Comparison of ENCODE assay signal across 19 cellular contexts in the genomic region with DNA sequence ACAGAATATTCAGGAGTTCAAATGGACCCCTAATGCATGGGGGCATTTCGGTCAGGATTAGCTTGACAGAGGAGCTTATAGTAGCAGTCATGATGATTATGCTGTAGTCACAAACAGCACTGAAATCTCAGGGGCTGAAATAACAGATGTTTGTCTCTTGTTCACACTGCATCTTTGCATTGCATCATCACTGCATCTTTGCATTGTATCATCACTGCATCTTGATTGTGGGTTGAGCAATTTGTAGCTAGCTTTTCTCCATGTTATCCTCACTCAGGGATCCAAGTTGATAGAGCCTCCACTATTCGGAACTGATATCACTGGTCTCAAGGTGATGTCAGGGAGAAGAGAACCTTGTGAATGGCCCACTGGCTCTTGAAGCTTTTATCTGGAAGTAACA.
"Had no signal": no experiment of that assay in that cellular context is flagged by ENCODE, and none has a peak within 500 bp of the region (broad histone marks: within the 10 kb centered on the region; RNA-seq: fewer than 3 reads in every experiment).

No MANE protein-coding gene starts in this region.

- H3K9me3 Mint-ChIP-seq: activated T-cell treated with anti-CD3 and anti-CD28 coated beads, Interleukin-2, amount 50 U/mL, for 72 hours; dendritic cell treated with granulocyte-macrophage colony-stimulating factor and Interleukin-4, amounts not matched to agents 40 ng/mL and 50 ng/mL, for 4 days; stimulated activated effector memory CD8-positive, alpha-beta T cell treated with anti-CD3 and anti-CD28 coated beads, Interleukin-12 subunit alpha, Interleukin-12 subunit beta, amount 100 ng/mL, for 72 hours had no signal

- H3K4me3 Mint-ChIP-seq: activated T-cell treated with anti-CD3 and anti-CD28 coated beads, Interleukin-2, amount 50 U/mL, for 72 hours; dendritic cell treated with granulocyte-macrophage colony-stimulating factor and Interleukin-4, amounts not matched to agents 40 ng/mL and 50 ng/mL, for 4 days; nephron progenitor cell; stimulated activated effector memory CD8-positive, alpha-beta T cell treated with anti-CD3 and anti-CD28 coated beads, Interleukin-12 subunit alpha, Interleukin-12 subunit beta, amount 100 ng/mL, for 72 hours had no signal

- FAIRE-seq: astrocyte, endothelial cell of umbilical vein, islet of Langerhans had no signal

- H3K27ac Mint-ChIP-seq: activated T-cell treated with anti-CD3 and anti-CD28 coated beads, Interleukin-2, amount 50 U/mL, for 72 hours; dendritic cell treated with granulocyte-macrophage colony-stimulating factor and Interleukin-4, amounts not matched to agents 40 ng/mL and 50 ng/mL, for 4 days; stimulated activated effector memory CD8-positive, alpha-beta T cell treated with anti-CD3 and anti-CD28 coated beads, Interleukin-12 subunit alpha, Interleukin-12 subunit beta, amount 100 ng/mL, for 72 hours had no signal

- H3K36me3 Mint-ChIP-seq: stimulated activated effector memory CD8-positive, alpha-beta T cell treated with anti-CD3 and anti-CD28 coated beads, Interleukin-12 subunit alpha, Interleukin-12 subunit beta, amount 100 ng/mL, for 72 hours had no signal

- DNase-seq: activated CD4-positive, alpha-beta T cell treated with anti-CD3 and anti-CD28 coated beads for 1 hour; activated effector memory CD4-positive, alpha-beta T cell treated with anti-CD3 and anti-CD28 coated beads, Interleukin-2, amount 50 U/mL, for 16 hours; activated naive CD4-positive, alpha-beta T cell treated with anti-CD3 and anti-CD28 coated beads, Interleukin-2, amount 50 U/mL, for 16 hours; activated T-cell treated with anti-CD3 and anti-CD28 coated beads, Interleukin-2, amount 50 U/mL, for 72 hours; effector memory CD4-positive, alpha-beta T cell; midbrain; nephron progenitor cell; nucleus accumbens; stimulated activated CD4-positive, alpha-beta T cell treated with anti-CD3 and anti-CD28 coated beads, Interleukin-4, amount 100 ng/mL, for 24 hours; stomach; T-helper 2 cell; WERI-Rb-1 had no signal

- H3K36me3 ChIP-seq: stomach, vagina, WERI-Rb-1 had no signal

- H3K9me3 ChIP-seq: stomach, vagina had no signal

- H3K4me3 ChIP-seq: lung, stomach, vagina had no signal

- H3K27me3 ChIP-seq: stomach, vagina had no signal

- H3K4me1 ChIP-seq: stomach, vagina had no signal

- H3K27ac ChIP-seq: stomach, vagina, WERI-Rb-1 had no signal

- ATAC-seq: activated T-cell treated with anti-CD3 and anti-CD28 coated beads, Interleukin-2, amount 50 U/mL, for 72 hours; stimulated activated effector memory CD8-positive, alpha-beta T cell treated with anti-CD3 and anti-CD28 coated beads, Interleukin-12 subunit alpha, Interleukin-12 subunit beta, amount 100 ng/mL, for 72 hours had no signal

- H3K27me3 Mint-ChIP-seq: dendritic cell treated with granulocyte-macrophage colony-stimulating factor and Interleukin-4, amounts not matched to agents 40 ng/mL and 50 ng/mL, for 4 days had no signal

- H3K4me1 Mint-ChIP-seq: nephron progenitor cell; stimulated activated effector memory CD8-positive, alpha-beta T cell treated with anti-CD3 and anti-CD28 coated beads, Interleukin-12 subunit alpha, Interleukin-12 subunit beta, amount 100 ng/mL, for 72 hours had no signal
